In the genomic region with DNA sequence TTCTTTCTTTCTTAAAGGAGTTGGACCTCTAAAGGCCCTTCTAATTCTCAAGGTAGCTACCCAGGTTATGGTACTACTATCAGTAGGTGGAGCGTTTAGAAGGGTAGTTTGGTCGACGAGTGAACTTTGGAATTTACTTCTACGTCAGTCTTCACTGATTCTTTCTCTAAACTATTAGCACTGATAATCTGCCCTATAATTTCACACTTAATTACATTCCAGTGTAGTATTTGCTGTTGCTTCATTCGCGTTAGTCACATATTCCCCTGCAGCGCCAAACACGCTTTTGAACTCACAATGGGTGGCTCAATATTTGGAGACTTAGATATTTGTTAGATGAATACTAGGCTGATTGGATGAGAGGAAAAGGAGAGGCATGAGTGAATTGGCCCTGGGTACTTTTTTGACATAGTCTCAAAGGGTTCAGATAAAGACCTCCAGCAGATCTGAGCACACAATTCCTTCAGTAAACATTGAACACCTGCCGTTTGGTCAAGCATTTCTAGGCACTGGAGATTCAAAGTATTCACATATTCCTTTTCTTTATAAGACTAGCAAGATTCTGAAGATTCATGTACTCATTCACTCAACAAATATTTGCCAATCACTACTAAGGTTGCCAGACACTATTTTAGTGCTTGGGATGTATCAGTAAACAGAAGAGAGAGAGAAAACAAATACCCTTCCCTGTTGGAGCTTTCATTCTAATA, we compare ENCODE assay signal across 8 cellular contexts. TPM values are rescaled to one million over a fixed set of nuclear protein-coding genes. Genes with fewer than 3 reads are reported as not detected.
DNase-seq lines count a peak whose midpoint lies in the region; ATAC-seq and TF ChIP-seq lines count a peak whose summit lies in the region.

No MANE protein-coding gene starts in this region.

- peak overlapping the region; percentile 90 to 99 (median 94) for H3K27ac ChIP-seq in Peyer's patch
- H3K27ac ChIP-seq in muscle layer of duodenum (ENCODE audit: low read length), result peak overlapping the region; percentile 91

- peak in 1 of 6 experiments; percentile 3 for TF ChIP-seq CTCF in Peyer's patch (IDR thresholded peaks at IDR 0.05)

- H3K27me3 ChIP-seq in Peyer's patch (no peaks in the 10 kb centered on the region), endocrine pancreas (ENCODE audit: control insufficient read depth, insufficient read depth, low read length) (no peaks in the 10 kb centered on the region), muscle layer of duodenum (ENCODE audit: low read depth, low read length) (no peaks in the 10 kb centered on the region)

- ATAC-seq in HG03039 (IDR thresholded peaks at IDR 0.05; ENCODE audit: unreplicated experiment), result peak; percentile 2
- ATAC-seq in HG02623 (IDR thresholded peaks at IDR 0.05; ENCODE audit: unreplicated experiment), result no peak

- no peaks in the 10 kb centered on the region for H3K9me3 ChIP-seq in Peyer's patch
- no peaks in the 10 kb centered on the region for H3K9me3 ChIP-seq in endocrine pancreas (ENCODE audit: control insufficient read depth, low read length)
- H3K9me3 ChIP-seq in muscle layer of duodenum (ENCODE audit: control insufficient read depth in 1 of 2, low read length in 2 of 2), result no peaks in the 10 kb centered on the region

- H3K4me1 ChIP-seq in Peyer's patch (peaks cover 0 to 34% (median 5%) of the 10 kb centered on the region in 4 donors), endocrine pancreas (ENCODE audit: control insufficient read depth, insufficient read depth, low read length) (peaks cover 16% of the 10 kb centered on the region), muscle layer of duodenum (ENCODE audit: control insufficient read depth in 1 of 2, insufficient read depth in 2 of 2, low read length in 2 of 2) (peaks cover 0 to 13% of the 10 kb centered on the region in 2 donors)

- peak overlapping the region; percentile 97 for H3K9ac ChIP-seq in endocrine pancreas (ENCODE audit: control insufficient read depth, insufficient read depth, low read length)

- no peaks in the 10 kb centered on the region for H3K36me3 ChIP-seq in Peyer's patch
- no peaks in the 10 kb centered on the region for H3K36me3 ChIP-seq in endocrine pancreas (ENCODE audit: control insufficient read depth, insufficient read depth, low read length)
- H3K36me3 ChIP-seq in muscle layer of duodenum (ENCODE audit: control insufficient read depth in 1 of 2, insufficient read depth in 2 of 2, low read length in 2 of 2), result no peaks in the 10 kb centered on the region

- TF ChIP-seq POLR2A in Peyer's patch (IDR thresholded peaks at IDR 0.05), result peak in 1 of 2 donors; percentile 56

- peak; percentile 91 for DNase-seq in DMS153 treated with DMSO at 0.1 percent for 48 hours (lab: John Stamatoyannopoulos, UW; ENCODE audit: unreplicated experiment)
- peak in 1 of 3 donors; percentile 50 for DNase-seq in Peyer's patch
- no peak for DNase-seq in RPMI8226
- DNase-seq in NCI-H524 (lab: John Stamatoyannopoulos, UW), result no peak

- H3K4me3 ChIP-seq in Peyer's patch (peak overlapping the region; percentile 88 to 99 (median 98)), endocrine pancreas (ENCODE audit: control insufficient read depth, insufficient read depth, low read length) (peak overlapping the region; percentile 84), muscle layer of duodenum (ENCODE audit: low read depth in 1 of 2, low read length in 2 of 2) (peak overlapping the region; percentile 82 to 92)

RNA-seq across cellular contexts. Expression of a gene that starts 0.9 kb away (rescaled TPM):
- 10 to 100 TPM; 42.9 to 68.5 (median 52.5) TPM for total RNA-seq in Peyer's patch

RNA-seq across cellular contexts. Expression of a gene that starts 44.6 kb away (rescaled TPM):
- 1 to 10 TPM in 2 of 4 donors, under 1 TPM in 2; 0.27 to 1.7 (median 1.0) TPM for total RNA-seq in Peyer's patch
